13 cellular contexts compared by ENCODE assay signal in the genomic region with DNA sequence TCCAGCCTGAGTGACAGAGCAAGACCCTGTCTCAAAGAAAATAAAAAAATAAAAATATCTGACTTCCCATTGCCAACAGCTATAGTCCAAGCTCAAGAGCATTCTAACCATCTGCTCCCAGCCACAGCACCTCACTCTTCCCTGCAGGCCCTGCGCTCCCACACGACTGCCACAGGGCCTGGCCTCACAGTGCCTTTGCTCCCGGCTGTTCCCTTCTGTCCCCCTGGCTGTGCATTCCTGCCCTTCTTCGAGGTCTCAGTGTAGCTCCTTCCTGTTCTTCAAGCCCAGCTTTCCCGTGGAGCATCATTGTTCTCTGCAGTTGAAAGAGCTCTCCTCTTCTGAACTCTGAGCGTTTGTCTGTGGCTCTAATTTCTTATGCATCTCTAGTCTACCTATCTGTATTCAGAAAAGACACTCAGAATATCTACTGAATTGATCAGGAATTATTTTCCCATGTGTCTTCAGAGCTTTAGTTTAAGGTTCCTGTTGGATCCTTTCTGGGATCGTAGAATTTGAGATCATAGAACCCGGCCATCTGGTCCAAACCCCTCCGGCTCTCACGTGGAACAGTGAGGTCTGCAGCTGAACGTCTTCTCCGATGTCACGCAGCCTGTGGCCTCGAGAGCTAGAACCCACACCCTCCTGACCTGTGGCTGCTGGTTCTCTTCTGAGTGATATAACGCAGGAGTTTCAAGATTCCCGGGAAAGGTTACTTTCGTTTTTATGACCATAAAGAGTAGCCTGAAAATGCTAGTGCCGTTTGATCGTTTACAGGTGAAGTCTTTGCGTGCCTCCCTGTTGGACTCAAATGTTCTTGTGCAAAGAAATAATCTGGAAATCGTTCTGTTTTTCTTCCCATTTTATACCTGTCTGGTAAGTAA. TPM values are rescaled to one million over a fixed set of nuclear protein-coding genes. Genes with fewer than 3 reads are reported as not detected.
DNase-seq lines count a peak whose midpoint lies in the region; ATAC-seq and TF ChIP-seq lines count a peak whose summit lies in the region.
"Had no signal": no experiment of that assay in that cellular context is flagged by ENCODE, and none has a peak within 500 bp of the region (broad histone marks: within the 10 kb centered on the region; RNA-seq: fewer than 3 reads in every experiment).

No MANE protein-coding gene starts in this region.

- no peaks in the 10 kb centered on the region for H4K20me1 ChIP-seq in PC-3 (ENCODE audit: low read length)

- no peaks in the 10 kb centered on the region for H3K9me3 Mint-ChIP-seq in osteocyte (ENCODE audit: unreplicated experiment)
- H3K9me3 Mint-ChIP-seq: activated T-cell treated with anti-CD3 and anti-CD28 coated beads, Interleukin-2, amount 50 U/mL, for 72 hours had no signal

- H3K4me1 ChIP-seq in PC-3 (ENCODE audit: insufficient read depth, low read length): peaks cover 64% of the 10 kb centered on the region
- H3K4me1 ChIP-seq: psoas muscle had no signal

- peak overlapping the region; percentile 11 for H3K4me3 Mint-ChIP-seq in osteocyte (ENCODE audit: unreplicated experiment)
- H3K4me3 Mint-ChIP-seq: activated T-cell treated with anti-CD3 and anti-CD28 coated beads, Interleukin-2, amount 50 U/mL, for 72 hours had no signal

- CTCF ChIA-PET in PC-3 (lab: Charles Lee): interaction anchor here (0.9 to 1.2 kb wide), 2 partner anchors 57 to 109 kb away, joined by 3 to 4 read pairs; partner anchors contain the start of gene MORC3

- H3K4me3 ChIP-seq in PC-3 (ENCODE audit: low read length): no peak overlapping the region
- no peak overlapping the region for H3K4me3 ChIP-seq in choroid plexus epithelial cell (ENCODE audit: low read depth, low read length)
- H3K4me3 ChIP-seq: psoas muscle had no signal

- DNase-seq in EL (peak; percentile 33), PC-3 (no peak), choroid plexus epithelial cell (ENCODE audit: low read depth) (peak; percentile 11), osteocyte (ENCODE audit: extremely low spot score, unreplicated experiment) (no peak), NCI-H2029 treated with DMSO at 0.1 percent for 48 hours (lab: John Stamatoyannopoulos, UW) (no peak), NCI-H2081 treated with DMSO at 0.1 percent for 48 hours (lab: John Stamatoyannopoulos, UW) (no peak), NCI-H2029 (lab: John Stamatoyannopoulos, UW) (no peak), NCI-H1092 (lab: John Stamatoyannopoulos, UW) (no peak)
- DNase-seq: activated CD4-positive, alpha-beta T cell treated with anti-CD3 and anti-CD28 coated beads, Interleukin-2, amount 50 U/mL, for 1 hour; activated T-cell treated with anti-CD3 and anti-CD28 coated beads, Interleukin-2, amount 50 U/mL, for 72 hours; NCI-H187 treated with DMSO at 0.1 percent for 48 hours; RPMI8226 had no signal

- H3K4me2 ChIP-seq in PC-3 (ENCODE audit: low read length): peak overlapping the region; percentile 66

- TF ChIP-seq CTCF in PC-3 (conservative IDR thresholded peaks at IDR 0.05; ENCODE audit: low read depth, low read length): no peak
- TF ChIP-seq CTCF in choroid plexus epithelial cell (conservative IDR thresholded peaks at IDR 0.05; ENCODE audit: low read depth, low read length): no peak
- no peak for TF ChIP-seq CTCF in osteocyte (IDR thresholded peaks at IDR 0.05)

- H3F3A ChIP-seq in PC-3 (ENCODE audit: low read length, unreplicated experiment): peaks cover 5% of the 10 kb centered on the region

- peaks cover 5% of the 10 kb centered on the region for H3K36me3 Mint-ChIP-seq in osteocyte (ENCODE audit: unreplicated experiment)

- no peaks in the 10 kb centered on the region for H3K27me3 ChIP-seq in PC-3 (ENCODE audit: low read length)

- POLR2A ChIA-PET in PC-3 (lab: Charles Lee; ENCODE audit: unreplicated experiment): interaction anchor here (0.6 kb wide), 2 partner anchors 169 to 1332 kb away, joined by 3 to 5 read pairs; no protein-coding TSS in a partner anchor

- H3K36me3 ChIP-seq in PC-3 (ENCODE audit: low read depth, low read length): peaks cover 4% of the 10 kb centered on the region; the same call in 1 of the 2 replicates

- 0 out of 2 replicates have a peak overlapping the region, but pooled peaks have one; percentile 8 for H3K9ac ChIP-seq in PC-3 (ENCODE audit: low read length)

- ATAC-seq in PC-3: no peak

- H3K9me3 ChIP-seq in PC-3 (ENCODE audit: low read length): no peaks in the 10 kb centered on the region
- H3K9me3 ChIP-seq: psoas muscle had no signal

- H3K27ac Mint-ChIP-seq in osteocyte (ENCODE audit: unreplicated experiment): peak overlapping the region; percentile 76
- H3K27ac Mint-ChIP-seq: activated T-cell treated with anti-CD3 and anti-CD28 coated beads, Interleukin-2, amount 50 U/mL, for 72 hours had no signal

- no peaks in the 10 kb centered on the region for H3K79me2 ChIP-seq in PC-3 (ENCODE audit: low read length)

- H3K27ac ChIP-seq in PC-3 (ENCODE audit: low read length): peak overlapping the region; percentile 83
- H3K27ac ChIP-seq: psoas muscle had no signal

- H2AFZ ChIP-seq in PC-3 (ENCODE audit: low read length): no peak overlapping the region

- no peaks in the 10 kb centered on the region for H3K27me3 Mint-ChIP-seq in osteocyte (ENCODE audit: unreplicated experiment)

- no peaks in the 10 kb centered on the region for H3K9me2 ChIP-seq in PC-3 (replicated peaks; ENCODE audit: low read length)

- intact Hi-C loops in PC-3 (cut with micrococcal nuclease): loop anchor here (1.0 kb wide), 1 partner anchor 9 kb away; no protein-coding TSS in a partner anchor

- peaks cover 46% of the 10 kb centered on the region for H3K4me1 Mint-ChIP-seq in osteocyte (ENCODE audit: unreplicated experiment)

- BruUV-seq in PC-3 (replicated peaks; lab: Mats Ljungman, UMichigan): no TSS peak

RNA-seq across cellular contexts. Expression of gene DOP1B, which starts 54.4 kb away (rescaled TPM):
- 7.0 and 8.9 TPM in 2 replicates for total RNA-seq in PC-3 (2014; rRNA removed)
- total RNA-seq in osteocyte: 14.3 and 16.5 TPM in 2 replicates

Comparison
In these comparisons a context has a peak if more than half of its experiments do, and no peak if none do; other contexts are left out.
1. DNase-seq: peak in EL (single experiment) and choroid plexus epithelial cell (single experiment); none in PC-3 (single experiment), osteocyte (single experiment), NCI-H2029 treated with DMSO at 0.1 percent for 48 hours (single experiment), NCI-H2081 treated with DMSO at 0.1 percent for 48 hours (single experiment), NCI-H2029 (single experiment) and NCI-H1092 (single experiment).